In the genomic region with DNA sequence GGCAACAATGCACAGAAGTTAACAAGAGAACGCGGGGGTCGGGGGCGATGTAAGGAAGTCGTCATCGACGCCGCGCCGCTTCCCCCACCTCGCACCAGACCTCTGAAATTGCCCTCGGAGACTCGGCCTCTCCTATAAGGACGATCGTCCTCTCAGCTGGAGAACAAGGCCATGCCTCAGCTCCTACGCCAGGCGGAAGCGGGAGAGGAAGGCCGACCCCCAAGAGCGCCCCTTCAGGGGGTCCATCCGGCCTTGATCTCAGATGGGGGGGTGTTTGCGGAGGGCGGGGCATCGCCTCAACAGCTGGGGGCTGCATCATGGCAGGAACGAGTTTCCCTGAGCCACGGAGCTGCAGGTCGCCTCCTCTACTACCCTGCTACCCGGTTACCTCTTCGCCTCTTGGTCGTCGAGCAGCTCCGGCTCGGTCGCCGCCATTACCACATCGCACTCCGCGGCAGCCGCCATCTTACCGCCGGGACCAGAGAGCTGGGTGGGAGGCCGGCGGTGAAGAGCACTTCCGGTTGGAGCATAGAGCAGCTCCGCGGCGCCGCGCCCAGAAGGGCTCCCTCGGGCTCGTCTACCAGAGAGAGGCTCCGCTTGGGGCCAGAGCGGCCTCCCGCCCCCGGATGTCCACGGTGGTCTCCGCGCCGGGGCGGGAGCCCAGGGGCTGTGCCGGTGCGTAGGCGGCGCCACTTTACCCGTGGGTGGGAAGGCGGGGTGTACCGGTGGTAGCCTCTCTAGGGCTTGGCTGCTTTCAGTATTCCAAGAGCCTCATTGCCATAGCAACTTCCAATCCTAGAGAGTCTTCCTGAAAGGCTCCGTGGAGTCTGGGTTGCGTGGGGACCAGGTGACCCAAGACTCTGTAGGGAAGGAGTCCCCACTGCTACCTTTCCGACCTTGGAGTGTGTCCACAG, we compare ENCODE assay signal across 1 cellular context.
A peak's percentile ranks its signal among the peaks of the same experiment; 100 is the strongest.
TF ChIP-seq lines count a peak whose summit lies in the region.

DNAJC7 (minus strand) TSS at position 488 of the 914 bp plus-strand sequence; CDS start at position 465, 23 bp downstream.

TF ChIP-seq in WTC11, 78 proteins besides CTCF, POLR2A, EP300 and RAD21 (continued from another document and continues in another):
- TF ChIP-seq HMGXB4 (CRISPR knock-in tag; IDR thresholded peaks at IDR 0.05) (peak; percentile 94), OVOL2 (CRISPR knock-in tag; IDR thresholded peaks at IDR 0.05; ENCODE audit: borderline replicate concordance) (no peak), CBFB (CRISPR knock-in tag; IDR thresholded peaks at IDR 0.05; ENCODE audit: low read depth) (no peak), ESRRA (CRISPR knock-in tag; IDR thresholded peaks at IDR 0.05; ENCODE audit: borderline replicate concordance) (0 out of 2 replicates have a peak, but pooled peaks have one; percentile 42), RELA (CRISPR knock-in tag; IDR thresholded peaks at IDR 0.05; ENCODE audit: borderline replicate concordance) (no peak; the same call in 1 of the 2 replicates), CREM (CRISPR knock-in tag; IDR thresholded peaks at IDR 0.05) (no peak), ATF3 (CRISPR knock-in tag; conservative IDR thresholded peaks at IDR 0.05) (no peak), EMX1 (CRISPR knock-in tag; IDR thresholded peaks at IDR 0.05) (no peak), GTF2I (CRISPR knock-in tag; conservative IDR thresholded peaks at IDR 0.05) (no peak), IRF2 (CRISPR knock-in tag; IDR thresholded peaks at IDR 0.05; ENCODE audit: borderline replicate concordance, low read depth) (no peak), ATF1 (CRISPR knock-in tag; IDR thresholded peaks at IDR 0.05) (no peak), ATF6 (CRISPR knock-in tag; IDR thresholded peaks at IDR 0.05) (no peak), ZNF423 (CRISPR knock-in tag; IDR thresholded peaks at IDR 0.05) (peak; percentile 95), GABPB1 (CRISPR knock-in tag; IDR thresholded peaks at IDR 0.05) (peak; percentile 88), PRRX2 (CRISPR knock-in tag; IDR thresholded peaks at IDR 0.05) (no peak), PREB (CRISPR knock-in tag; IDR thresholded peaks at IDR 0.05; ENCODE audit: borderline replicate concordance) (peak; percentile 24; the same call in 1 of the 2 replicates), NR1H2 (CRISPR knock-in tag; IDR thresholded peaks at IDR 0.05) (no peak), MXD4 (CRISPR knock-in tag; IDR thresholded peaks at IDR 0.05; ENCODE audit: borderline replicate concordance) (no peak), ZNF121 (CRISPR knock-in tag; IDR thresholded peaks at IDR 0.05) (no peak), ZNF425 (CRISPR knock-in tag; conservative IDR thresholded peaks at IDR 0.05) (no peak), NFYB (CRISPR knock-in tag; conservative IDR thresholded peaks at IDR 0.05; ENCODE audit: low read depth) (no peak; the same call in 1 of the 2 replicates), RORB (CRISPR knock-in tag; IDR thresholded peaks at IDR 0.05) (no peak), ZNF317 (CRISPR knock-in tag; IDR thresholded peaks at IDR 0.05; ENCODE audit: borderline replicate concordance, low read depth) (0 out of 2 replicates have a peak, but pooled peaks have one; percentile 6), IRF1 (CRISPR knock-in tag; IDR thresholded peaks at IDR 0.05) (no peak), ZSCAN18 (CRISPR knock-in tag; IDR thresholded peaks at IDR 0.05) (no peak)
- TF ChIP-seq, protein P1, sequence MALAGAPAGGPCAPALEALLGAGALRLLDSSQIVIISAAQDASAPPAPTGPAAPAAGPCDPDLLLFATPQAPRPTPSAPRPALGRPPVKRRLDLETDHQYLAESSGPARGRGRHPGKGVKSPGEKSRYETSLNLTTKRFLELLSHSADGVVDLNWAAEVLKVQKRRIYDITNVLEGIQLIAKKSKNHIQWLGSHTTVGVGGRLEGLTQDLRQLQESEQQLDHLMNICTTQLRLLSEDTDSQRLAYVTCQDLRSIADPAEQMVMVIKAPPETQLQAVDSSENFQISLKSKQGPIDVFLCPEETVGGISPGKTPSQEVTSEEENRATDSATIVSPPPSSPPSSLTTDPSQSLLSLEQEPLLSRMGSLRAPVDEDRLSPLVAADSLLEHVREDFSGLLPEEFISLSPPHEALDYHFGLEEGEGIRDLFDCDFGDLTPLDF (CRISPR knock-in tag; IDR thresholded peaks at IDR 0.05), result no peak
- TF ChIP-seq, protein P2, sequence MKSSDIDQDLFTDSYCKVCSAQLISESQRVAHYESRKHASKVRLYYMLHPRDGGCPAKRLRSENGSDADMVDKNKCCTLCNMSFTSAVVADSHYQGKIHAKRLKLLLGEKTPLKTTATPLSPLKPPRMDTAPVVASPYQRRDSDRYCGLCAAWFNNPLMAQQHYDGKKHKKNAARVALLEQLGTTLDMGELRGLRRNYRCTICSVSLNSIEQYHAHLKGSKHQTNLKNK (CRISPR knock-in tag; IDR thresholded peaks at IDR 0.05), result no peak
- TF ChIP-seq, protein P3, sequence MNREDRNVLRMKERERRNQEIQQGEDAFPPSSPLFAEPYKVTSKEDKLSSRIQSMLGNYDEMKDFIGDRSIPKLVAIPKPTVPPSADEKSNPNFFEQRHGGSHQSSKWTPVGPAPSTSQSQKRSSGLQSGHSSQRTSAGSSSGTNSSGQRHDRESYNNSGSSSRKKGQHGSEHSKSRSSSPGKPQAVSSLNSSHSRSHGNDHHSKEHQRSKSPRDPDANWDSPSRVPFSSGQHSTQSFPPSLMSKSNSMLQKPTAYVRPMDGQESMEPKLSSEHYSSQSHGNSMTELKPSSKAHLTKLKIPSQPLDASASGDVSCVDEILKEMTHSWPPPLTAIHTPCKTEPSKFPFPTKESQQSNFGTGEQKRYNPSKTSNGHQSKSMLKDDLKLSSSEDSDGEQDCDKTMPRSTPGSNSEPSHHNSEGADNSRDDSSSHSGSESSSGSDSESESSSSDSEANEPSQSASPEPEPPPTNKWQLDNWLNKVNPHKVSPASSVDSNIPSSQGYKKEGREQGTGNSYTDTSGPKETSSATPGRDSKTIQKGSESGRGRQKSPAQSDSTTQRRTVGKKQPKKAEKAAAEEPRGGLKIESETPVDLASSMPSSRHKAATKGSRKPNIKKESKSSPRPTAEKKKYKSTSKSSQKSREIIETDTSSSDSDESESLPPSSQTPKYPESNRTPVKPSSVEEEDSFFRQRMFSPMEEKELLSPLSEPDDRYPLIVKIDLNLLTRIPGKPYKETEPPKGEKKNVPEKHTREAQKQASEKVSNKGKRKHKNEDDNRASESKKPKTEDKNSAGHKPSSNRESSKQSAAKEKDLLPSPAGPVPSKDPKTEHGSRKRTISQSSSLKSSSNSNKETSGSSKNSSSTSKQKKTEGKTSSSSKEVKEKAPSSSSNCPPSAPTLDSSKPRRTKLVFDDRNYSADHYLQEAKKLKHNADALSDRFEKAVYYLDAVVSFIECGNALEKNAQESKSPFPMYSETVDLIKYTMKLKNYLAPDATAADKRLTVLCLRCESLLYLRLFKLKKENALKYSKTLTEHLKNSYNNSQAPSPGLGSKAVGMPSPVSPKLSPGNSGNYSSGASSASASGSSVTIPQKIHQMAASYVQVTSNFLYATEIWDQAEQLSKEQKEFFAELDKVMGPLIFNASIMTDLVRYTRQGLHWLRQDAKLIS (CRISPR knock-in tag; IDR thresholded peaks at IDR 0.05; ENCODE audit: borderline replicate concordance), result no peak
- TF ChIP-seq, protein P4, sequence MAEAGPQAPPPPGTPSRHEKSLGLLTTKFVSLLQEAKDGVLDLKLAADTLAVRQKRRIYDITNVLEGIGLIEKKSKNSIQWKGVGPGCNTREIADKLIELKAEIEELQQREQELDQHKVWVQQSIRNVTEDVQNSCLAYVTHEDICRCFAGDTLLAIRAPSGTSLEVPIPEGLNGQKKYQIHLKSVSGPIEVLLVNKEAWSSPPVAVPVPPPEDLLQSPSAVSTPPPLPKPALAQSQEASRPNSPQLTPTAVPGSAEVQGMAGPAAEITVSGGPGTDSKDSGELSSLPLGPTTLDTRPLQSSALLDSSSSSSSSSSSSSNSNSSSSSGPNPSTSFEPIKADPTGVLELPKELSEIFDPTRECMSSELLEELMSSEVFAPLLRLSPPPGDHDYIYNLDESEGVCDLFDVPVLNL (CRISPR knock-in tag; IDR thresholded peaks at IDR 0.05; ENCODE audit: borderline replicate concordance, low read depth), result no peak
- TF ChIP-seq, protein P5, sequence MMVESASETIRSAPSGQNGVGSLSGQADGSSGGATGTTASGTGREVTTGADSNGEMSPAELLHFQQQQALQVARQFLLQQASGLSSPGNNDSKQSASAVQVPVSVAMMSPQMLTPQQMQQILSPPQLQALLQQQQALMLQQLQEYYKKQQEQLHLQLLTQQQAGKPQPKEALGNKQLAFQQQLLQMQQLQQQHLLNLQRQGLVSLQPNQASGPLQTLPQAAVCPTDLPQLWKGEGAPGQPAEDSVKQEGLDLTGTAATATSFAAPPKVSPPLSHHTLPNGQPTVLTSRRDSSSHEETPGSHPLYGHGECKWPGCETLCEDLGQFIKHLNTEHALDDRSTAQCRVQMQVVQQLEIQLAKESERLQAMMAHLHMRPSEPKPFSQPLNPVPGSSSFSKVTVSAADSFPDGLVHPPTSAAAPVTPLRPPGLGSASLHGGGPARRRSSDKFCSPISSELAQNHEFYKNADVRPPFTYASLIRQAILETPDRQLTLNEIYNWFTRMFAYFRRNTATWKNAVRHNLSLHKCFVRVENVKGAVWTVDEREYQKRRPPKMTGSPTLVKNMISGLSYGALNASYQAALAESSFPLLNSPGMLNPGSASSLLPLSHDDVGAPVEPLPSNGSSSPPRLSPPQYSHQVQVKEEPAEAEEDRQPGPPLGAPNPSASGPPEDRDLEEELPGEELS (CRISPR knock-in tag; IDR thresholded peaks at IDR 0.05), result peak; percentile 78; the same call in 1 of the 2 replicates
